ENCODE assay signal across 1 cellular context in the genomic region with DNA sequence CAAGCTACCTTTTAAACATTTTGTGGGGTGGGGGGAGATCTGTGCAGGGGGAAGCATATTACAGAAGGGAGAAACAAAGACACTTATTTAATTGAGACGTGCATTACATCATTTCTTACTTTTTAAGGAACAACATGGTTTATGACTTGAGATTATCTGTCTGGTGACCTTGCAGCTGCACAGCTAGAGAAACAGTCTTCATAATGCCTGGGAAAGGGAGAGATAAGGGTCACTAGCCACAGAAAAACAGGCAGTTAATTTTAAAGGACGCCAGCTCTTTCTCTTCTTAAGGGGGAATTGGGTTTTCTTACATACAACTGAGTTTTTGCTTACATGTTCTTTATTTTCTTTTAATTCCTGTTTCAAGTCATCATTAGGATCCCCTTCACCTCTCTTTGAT.
TF ChIP-seq lines count a peak whose summit lies in the region.

No MANE protein-coding gene starts in this region.

TF ChIP-seq in K562, 482 proteins besides CTCF, POLR2A, EP300 and RAD21 (continued from another document and continues in another):
- TF ChIP-seq ZNF408 (CRISPR knock-in tag; IDR thresholded peaks at IDR 0.05; ENCODE audit: low read depth) (no peak), PRPF4 (IDR thresholded peaks at IDR 0.05; ENCODE audit: insufficient read depth, low read depth, low read length, poor library complexity, severe bottlenecking) (no peak), POLR2AphosphoS2 (IDR thresholded peaks at IDR 0.05; ENCODE audit: low read length) (no peak), NCOR1 (IDR thresholded peaks at IDR 0.05) (peak; percentile 87), THRA (IDR thresholded peaks at IDR 0.05) (no peak), ZNF586 (CRISPR knock-in tag; conservative IDR thresholded peaks at IDR 0.05) (no peak), TAL1 (IDR thresholded peaks at IDR 0.05) (peak; percentile 84), STAT5B (CRISPR knock-in tag; IDR thresholded peaks at IDR 0.05) (no peak), CHD1 (IDR thresholded peaks at IDR 0.05; ENCODE audit: low read length) (no peak), RHOXF2B (CRISPR knock-in tag; conservative IDR thresholded peaks at IDR 0.05) (no peak), BHLHE40 (IDR thresholded peaks at IDR 0.05; ENCODE audit: low read length) (peak; percentile 83), RBM22 (IDR thresholded peaks at IDR 0.05; ENCODE audit: low read depth, low read length, poor library complexity, severe bottlenecking) (no peak), MCM3 (IDR thresholded peaks at IDR 0.05) (no peak), HCFC1 (IDR thresholded peaks at IDR 0.05; ENCODE audit: low read depth, low read length) (no peak), TRIM25 (IDR thresholded peaks at IDR 0.05; ENCODE audit: borderline replicate concordance) (no peak), GABPA (tag; conservative IDR thresholded peaks at IDR 0.05; ENCODE audit: low read depth) (no peak; the same call in 1 of the 2 replicates), OTX1 (CRISPR knock-in tag; IDR thresholded peaks at IDR 0.05) (no peak), NFXL1 (CRISPR knock-in tag; IDR thresholded peaks at IDR 0.05) (no peak), ZNF79 (CRISPR knock-in tag; IDR thresholded peaks at IDR 0.05; ENCODE audit: low read depth) (no peak), NEUROD1 (IDR thresholded peaks at IDR 0.05; ENCODE audit: borderline replicate concordance, low read depth, low read length, partially characterized antibody) (peak; percentile 39), FOS (IDR thresholded peaks at IDR 0.05; ENCODE audit: extremely low read depth, insufficient read length) (no peak), ZFP30 (CRISPR knock-in tag; IDR thresholded peaks at IDR 0.05; ENCODE audit: borderline replicate concordance) (no peak), RNF2 (IDR thresholded peaks at IDR 0.05) (peak; percentile 91), FOXM1 (IDR thresholded peaks at IDR 0.05; ENCODE audit: low read depth) (peak; percentile 91), FOXM1 (CRISPR knock-in tag; IDR thresholded peaks at IDR 0.05; ENCODE audit: low read depth) (no peak), EP400 (IDR thresholded peaks at IDR 0.05) (peak; percentile 33; the same call in 1 of the 2 replicates), ZNF316 (IDR thresholded peaks at IDR 0.05) (peak; percentile 65), SOX6 (IDR thresholded peaks at IDR 0.05) (peak; percentile 90), SMARCC2 (IDR thresholded peaks at IDR 0.05; ENCODE audit: low read depth) (peak; percentile 53; the same call in 1 of the 2 replicates), MITF (IDR thresholded peaks at IDR 0.05) (peak; percentile 90), AFF1 (IDR thresholded peaks at IDR 0.05; ENCODE audit: low read depth in 1 of 2, partially characterized antibody in 2 of 2) (peak; percentile 26 to 59), C11orf30 (IDR thresholded peaks at IDR 0.05; ENCODE audit: low read depth) (peak; percentile 47; the same call in 1 of the 2 replicates), SAP30 (IDR thresholded peaks at IDR 0.05; ENCODE audit: borderline replicate concordance, insufficient read depth, low read depth, low read length, poor library complexity, severe bottlenecking) (no peak), FOXP1 (CRISPR knock-in tag; IDR thresholded peaks at IDR 0.05) (no peak), ZSCAN32 (CRISPR knock-in tag; IDR thresholded peaks at IDR 0.05) (no peak), HDAC6 (IDR thresholded peaks at IDR 0.05; ENCODE audit: low read depth, low read length) (no peak)
- TF ChIP-seq, protein P1, sequence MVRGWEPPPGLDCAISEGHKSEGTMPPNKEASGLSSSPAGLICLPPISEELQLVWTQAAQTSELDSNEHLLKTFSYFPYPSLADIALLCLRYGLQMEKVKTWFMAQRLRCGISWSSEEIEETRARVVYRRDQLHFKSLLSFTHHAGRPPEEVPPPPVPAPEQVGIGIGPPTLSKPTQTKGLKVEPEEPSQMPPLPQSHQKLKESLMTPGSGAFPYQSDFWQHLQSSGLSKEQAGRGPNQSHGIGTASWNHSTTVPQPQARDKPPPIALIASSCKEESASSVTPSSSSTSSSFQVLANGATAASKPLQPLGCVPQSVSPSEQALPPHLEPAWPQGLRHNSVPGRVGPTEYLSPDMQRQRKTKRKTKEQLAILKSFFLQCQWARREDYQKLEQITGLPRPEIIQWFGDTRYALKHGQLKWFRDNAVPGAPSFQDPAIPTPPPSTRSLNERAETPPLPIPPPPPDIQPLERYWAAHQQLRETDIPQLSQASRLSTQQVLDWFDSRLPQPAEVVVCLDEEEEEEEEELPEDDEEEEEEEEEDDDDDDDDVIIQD (CRISPR knock-in tag; IDR thresholded peaks at IDR 0.05), result no peak
- TF ChIP-seq, protein P2, sequence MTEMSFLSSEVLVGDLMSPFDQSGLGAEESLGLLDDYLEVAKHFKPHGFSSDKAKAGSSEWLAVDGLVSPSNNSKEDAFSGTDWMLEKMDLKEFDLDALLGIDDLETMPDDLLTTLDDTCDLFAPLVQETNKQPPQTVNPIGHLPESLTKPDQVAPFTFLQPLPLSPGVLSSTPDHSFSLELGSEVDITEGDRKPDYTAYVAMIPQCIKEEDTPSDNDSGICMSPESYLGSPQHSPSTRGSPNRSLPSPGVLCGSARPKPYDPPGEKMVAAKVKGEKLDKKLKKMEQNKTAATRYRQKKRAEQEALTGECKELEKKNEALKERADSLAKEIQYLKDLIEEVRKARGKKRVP (CRISPR knock-in tag; IDR thresholded peaks at IDR 0.05), result peak; percentile 81
- TF ChIP-seq, protein P3, sequence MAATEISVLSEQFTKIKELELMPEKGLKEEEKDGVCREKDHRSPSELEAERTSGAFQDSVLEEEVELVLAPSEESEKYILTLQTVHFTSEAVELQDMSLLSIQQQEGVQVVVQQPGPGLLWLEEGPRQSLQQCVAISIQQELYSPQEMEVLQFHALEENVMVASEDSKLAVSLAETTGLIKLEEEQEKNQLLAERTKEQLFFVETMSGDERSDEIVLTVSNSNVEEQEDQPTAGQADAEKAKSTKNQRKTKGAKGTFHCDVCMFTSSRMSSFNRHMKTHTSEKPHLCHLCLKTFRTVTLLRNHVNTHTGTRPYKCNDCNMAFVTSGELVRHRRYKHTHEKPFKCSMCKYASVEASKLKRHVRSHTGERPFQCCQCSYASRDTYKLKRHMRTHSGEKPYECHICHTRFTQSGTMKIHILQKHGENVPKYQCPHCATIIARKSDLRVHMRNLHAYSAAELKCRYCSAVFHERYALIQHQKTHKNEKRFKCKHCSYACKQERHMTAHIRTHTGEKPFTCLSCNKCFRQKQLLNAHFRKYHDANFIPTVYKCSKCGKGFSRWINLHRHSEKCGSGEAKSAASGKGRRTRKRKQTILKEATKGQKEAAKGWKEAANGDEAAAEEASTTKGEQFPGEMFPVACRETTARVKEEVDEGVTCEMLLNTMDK (IDR thresholded peaks at IDR 0.05; ENCODE audit: borderline replicate concordance, insufficient read depth, low read depth, low read length, poor library complexity, severe bottlenecking), result no peak
- TF ChIP-seq, protein P4, sequence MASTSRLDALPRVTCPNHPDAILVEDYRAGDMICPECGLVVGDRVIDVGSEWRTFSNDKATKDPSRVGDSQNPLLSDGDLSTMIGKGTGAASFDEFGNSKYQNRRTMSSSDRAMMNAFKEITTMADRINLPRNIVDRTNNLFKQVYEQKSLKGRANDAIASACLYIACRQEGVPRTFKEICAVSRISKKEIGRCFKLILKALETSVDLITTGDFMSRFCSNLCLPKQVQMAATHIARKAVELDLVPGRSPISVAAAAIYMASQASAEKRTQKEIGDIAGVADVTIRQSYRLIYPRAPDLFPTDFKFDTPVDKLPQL (IDR thresholded peaks at IDR 0.05; ENCODE audit: extremely low read depth, insufficient read length), result no peak
- TF ChIP-seq, protein P5, sequence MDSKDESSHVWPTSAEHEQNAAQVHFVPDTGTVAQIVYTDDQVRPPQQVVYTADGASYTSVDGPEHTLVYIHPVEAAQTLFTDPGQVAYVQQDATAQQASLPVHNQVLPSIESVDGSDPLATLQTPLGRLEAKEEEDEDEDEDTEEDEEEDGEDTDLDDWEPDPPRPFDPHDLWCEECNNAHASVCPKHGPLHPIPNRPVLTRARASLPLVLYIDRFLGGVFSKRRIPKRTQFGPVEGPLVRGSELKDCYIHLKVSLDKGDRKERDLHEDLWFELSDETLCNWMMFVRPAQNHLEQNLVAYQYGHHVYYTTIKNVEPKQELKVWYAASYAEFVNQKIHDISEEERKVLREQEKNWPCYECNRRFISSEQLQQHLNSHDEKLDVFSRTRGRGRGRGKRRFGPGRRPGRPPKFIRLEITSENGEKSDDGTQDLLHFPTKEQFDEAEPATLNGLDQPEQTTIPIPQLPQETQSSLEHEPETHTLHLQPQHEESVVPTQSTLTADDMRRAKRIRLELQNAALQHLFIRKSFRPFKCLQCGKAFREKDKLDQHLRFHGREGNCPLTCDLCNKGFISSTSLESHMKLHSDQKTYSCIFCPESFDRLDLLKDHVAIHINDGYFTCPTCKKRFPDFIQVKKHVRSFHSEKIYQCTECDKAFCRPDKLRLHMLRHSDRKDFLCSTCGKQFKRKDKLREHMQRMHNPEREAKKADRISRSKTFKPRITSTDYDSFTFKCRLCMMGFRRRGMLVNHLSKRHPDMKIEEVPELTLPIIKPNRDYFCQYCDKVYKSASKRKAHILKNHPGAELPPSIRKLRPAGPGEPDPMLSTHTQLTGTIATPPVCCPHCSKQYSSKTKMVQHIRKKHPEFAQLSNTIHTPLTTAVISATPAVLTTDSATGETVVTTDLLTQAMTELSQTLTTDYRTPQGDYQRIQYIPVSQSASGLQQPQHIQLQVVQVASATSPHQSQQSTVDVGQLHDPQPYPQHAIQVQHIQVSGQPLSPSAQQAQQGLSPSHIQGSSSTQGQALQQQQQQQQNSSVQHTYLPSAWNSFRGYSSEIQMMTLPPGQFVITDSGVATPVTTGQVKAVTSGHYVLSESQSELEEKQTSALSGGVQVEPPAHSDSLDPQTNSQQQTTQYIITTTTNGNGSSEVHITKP (IDR thresholded peaks at IDR 0.05; ENCODE audit: partially characterized antibody), result peak; percentile 23
